ENCODE assay signal across 9 cellular contexts in the genomic region with DNA sequence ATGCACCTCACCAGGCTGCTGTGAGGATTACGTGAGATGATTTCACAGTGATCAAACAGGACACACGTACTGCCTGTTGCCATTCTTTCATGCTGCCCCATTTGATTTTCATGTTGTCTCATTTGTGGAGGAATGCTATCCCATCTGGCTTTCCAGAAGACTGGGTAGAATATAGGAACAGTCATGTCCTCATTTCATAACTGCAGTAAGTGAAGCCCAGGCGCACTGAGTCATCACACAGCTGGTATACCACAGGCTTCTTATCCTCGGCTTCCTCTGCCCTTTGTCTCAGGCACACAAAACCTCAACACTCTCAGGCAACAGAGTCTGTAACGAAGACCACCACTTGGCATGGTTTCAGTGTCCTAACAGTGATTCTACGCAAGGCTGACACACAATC.
A peak's percentile ranks its signal among the peaks of the same experiment; 100 is the strongest.
DNase-seq lines count a peak whose midpoint lies in the region; ATAC-seq and TF ChIP-seq lines count a peak whose summit lies in the region.
"Had no signal": no experiment of that assay in that cellular context is flagged by ENCODE, and none has a peak within 500 bp of the region (broad histone marks: within the 10 kb centered on the region; RNA-seq: fewer than 3 reads in every experiment).

No MANE protein-coding gene starts in this region.

- ATAC-seq in esophagus mucosa (peak; percentile 78), sciatic nerve (no peak)
- peak; percentile 66 for ATAC-seq in stimulated activated effector memory CD8-positive, alpha-beta T cell treated with anti-CD3 and anti-CD28 coated beads, Interleukin-12 subunit alpha, Interleukin-12 subunit beta, amount 100 ng/mL, for 72 hours

- H3K9me3 Mint-ChIP-seq in stimulated activated effector memory CD8-positive, alpha-beta T cell treated with anti-CD3 and anti-CD28 coated beads, Interleukin-12 subunit alpha, Interleukin-12 subunit beta, amount 100 ng/mL, for 72 hours, result peaks cover 3% of the 10 kb centered on the region

- intact Hi-C loops in posterior vena cava (cut with DNase I), result no loop called here
- intact Hi-C loops in sciatic nerve (cut with DNase I), result no loop called here

- H3K4me3 Mint-ChIP-seq in stimulated activated effector memory CD8-positive, alpha-beta T cell treated with anti-CD3 and anti-CD28 coated beads, Interleukin-12 subunit alpha, Interleukin-12 subunit beta, amount 100 ng/mL, for 72 hours, result no peak overlapping the region

- no peak overlapping the region for H3K27ac Mint-ChIP-seq in stimulated activated effector memory CD8-positive, alpha-beta T cell treated with anti-CD3 and anti-CD28 coated beads, Interleukin-12 subunit alpha, Interleukin-12 subunit beta, amount 100 ng/mL, for 72 hours

- peaks cover 5% of the 10 kb centered on the region for H3K4me1 Mint-ChIP-seq in stimulated activated effector memory CD8-positive, alpha-beta T cell treated with anti-CD3 and anti-CD28 coated beads, Interleukin-12 subunit alpha, Interleukin-12 subunit beta, amount 100 ng/mL, for 72 hours

- no peak for TF ChIP-seq CTCF in GM10266 (IDR thresholded peaks at IDR 0.05; ENCODE audit: control insufficient read depth, insufficient read depth, low read depth, missing control alignments)

- no peaks in the 10 kb centered on the region for H3K36me3 Mint-ChIP-seq in stimulated activated effector memory CD8-positive, alpha-beta T cell treated with anti-CD3 and anti-CD28 coated beads, Interleukin-12 subunit alpha, Interleukin-12 subunit beta, amount 100 ng/mL, for 72 hours

- peak; percentile 16 for DNase-seq in NK-92 treated with Interleukin-12 subunit alpha and Interleukin-12 subunit beta, amount 100 ng/mL, for 24 hours (lab: John Stamatoyannopoulos, UW)
- DNase-seq in NK-92 (lab: John Stamatoyannopoulos, UW; ENCODE audit: unreplicated experiment) (no peak), SIG-M5 treated with dmso at 0.1 percent for 504 hours (lab: John Stamatoyannopoulos, UW; ENCODE audit: unreplicated experiment) (peak; percentile 89), posterior vena cava (ENCODE audit: low spot score) (no peak), GM10266 (ENCODE audit: extremely low spot score) (no peak), sciatic nerve (ENCODE audit: low spot score) (no peak)
- DNase-seq in stimulated activated effector memory CD8-positive, alpha-beta T cell treated with anti-CD3 and anti-CD28 coated beads, Interleukin-12 subunit alpha, Interleukin-12 subunit beta, amount 100 ng/mL, for 72 hours (ENCODE audit: low spot score in 2 of 2), result no peak
- DNase-seq: stimulated activated CD4-positive, alpha-beta T cell treated with anti-CD3 and anti-CD28 coated beads, Interleukin-4, amount 100 ng/mL, for 1 hour had no signal

Comparison
In these comparisons a context has a peak if more than half of its experiments do, and no peak if none do; other contexts are left out.
1. DNase-seq: peak in NK-92 treated with Interleukin-12 subunit alpha and Interleukin-12 subunit beta, amount 100 ng/mL, for 24 hours (single experiment) and SIG-M5 treated with dmso at 0.1 percent for 504 hours (single experiment); none in NK-92 (single experiment), stimulated activated effector memory CD8-positive, alpha-beta T cell treated with anti-CD3 and anti-CD28 coated beads, Interleukin-12 subunit alpha, Interleukin-12 subunit beta, amount 100 ng/mL, for 72 hours (0 of 2), posterior vena cava (single experiment), GM10266 (single experiment) and sciatic nerve (single experiment).